ENCODE assay signal across 15 cellular contexts in the genomic region with DNA sequence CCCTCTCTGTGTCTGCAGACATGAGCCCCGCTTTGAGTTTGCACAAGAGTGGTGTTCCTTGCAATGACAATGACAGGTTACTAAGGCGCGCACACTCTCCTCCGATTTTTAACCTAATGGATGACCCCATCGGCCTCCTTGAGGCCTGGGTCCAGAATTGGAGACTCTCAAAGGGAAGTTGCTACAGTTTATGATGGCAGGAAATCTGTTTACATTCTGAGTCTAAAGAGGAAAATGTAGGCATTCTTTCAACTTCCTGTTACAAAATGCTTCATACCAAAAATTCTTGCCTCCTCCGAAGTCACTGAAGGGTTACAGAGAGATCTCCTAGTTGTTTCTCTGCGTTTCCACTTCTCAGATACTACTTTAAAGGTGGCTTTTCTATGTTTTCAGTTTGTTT.
DNase-seq lines count a peak whose midpoint lies in the region; ATAC-seq and TF ChIP-seq lines count a peak whose summit lies in the region.
"Had no signal": no experiment of that assay in that cellular context is flagged by ENCODE, and none has a peak within 500 bp of the region (broad histone marks: within the 10 kb centered on the region; RNA-seq: fewer than 3 reads in every experiment).

No MANE protein-coding gene starts in this region.

- H3K27ac ChIP-seq in SK-N-MC: peak overlapping the region; percentile 82
- H3K27ac ChIP-seq in smooth muscle cell (ENCODE audit: low read depth): no peak overlapping the region
- H3K27ac ChIP-seq: dorsolateral prefrontal cortex, left lung, skin epidermis had no signal

- H3K36me3 Mint-ChIP-seq in effector memory CD8-positive, alpha-beta T cell (ENCODE audit: insufficient read depth): peaks cover 4% of the 10 kb centered on the region

- H3K27me3 Mint-ChIP-seq in effector memory CD8-positive, alpha-beta T cell: peaks cover 59 to 71% of the 10 kb centered on the region in 2 donors

- peak overlapping the region; percentile 55 for H3K9ac ChIP-seq in SK-N-MC (ENCODE audit: insufficient read length)
- no peak overlapping the region for H3K9ac ChIP-seq in smooth muscle cell (ENCODE audit: low read depth)

- no peak overlapping the region for H3K27ac Mint-ChIP-seq in effector memory CD8-positive, alpha-beta T cell

- WGBS in smooth muscle cell (ENCODE audit: low lambda C conversion rate): 65% methylated on average over 7 of the region's 7 CpGs

- no peak overlapping the region for H2AFZ ChIP-seq in smooth muscle cell (ENCODE audit: low read depth)

- peaks cover 16% of the 10 kb centered on the region for H3K4me1 ChIP-seq in smooth muscle cell (ENCODE audit: low read depth)

- H3K36me3 ChIP-seq in SK-N-MC (ENCODE audit: insufficient read depth, low read length) (no peaks in the 10 kb centered on the region), smooth muscle cell (ENCODE audit: low read depth) (no peaks in the 10 kb centered on the region)
- H3K36me3 ChIP-seq: left lung had no signal

- DNase-seq in GM04503 (ENCODE audit: low read depth) (peak; percentile 41), SK-N-MC (ENCODE audit: low read depth, low spot score) (no peak), fibroblast of the conjunctiva (ENCODE audit: low read depth) (peak; percentile 23), smooth muscle cell (lab: John Stamatoyannopoulos, UW; ENCODE audit: unreplicated experiment) (no peak), NCI-H446 (lab: John Stamatoyannopoulos, UW) (no peak)
- no peak for DNase-seq in effector memory CD8-positive, alpha-beta T cell
- DNase-seq: activated CD4-positive, alpha-beta T cell treated with anti-CD3 and anti-CD28 coated beads, Interleukin-2, amount 50 U/mL, for 1 hour; dorsolateral prefrontal cortex; left lung; NCI-H1105; NCI-H524; substantia nigra had no signal

- peaks cover 12% of the 10 kb centered on the region for H3F3A ChIP-seq in smooth muscle cell (ENCODE audit: low read depth)

- peak overlapping the region; percentile 21 for H3K4me3 ChIP-seq in SK-N-MC
- no peak overlapping the region for H3K4me3 ChIP-seq in smooth muscle cell
- H3K4me3 ChIP-seq: dorsolateral prefrontal cortex, left lung, skin epidermis had no signal

- peaks cover 8 to 13% of the 10 kb centered on the region in 2 donors for H3K4me1 Mint-ChIP-seq in effector memory CD8-positive, alpha-beta T cell (ENCODE audit: low read depth in 2 of 2)

- H3K4me3 Mint-ChIP-seq in effector memory CD8-positive, alpha-beta T cell: no peak overlapping the region
- H3K4me3 Mint-ChIP-seq: neural crest cell had no signal

- no peak for TF ChIP-seq CTCF in smooth muscle cell (IDR thresholded peaks at IDR 0.05; ENCODE audit: borderline replicate concordance, insufficient read depth, poor library complexity, severe bottlenecking)

- no peaks in the 10 kb centered on the region for H4K20me1 ChIP-seq in smooth muscle cell (ENCODE audit: low read depth)

- H3K27me3 ChIP-seq in smooth muscle cell (ENCODE audit: low read depth): no peaks in the 10 kb centered on the region

- H3K9me3 ChIP-seq in SK-N-MC (ENCODE audit: low read depth, low read length) (0 out of 2 replicates have a peak, but pooled peaks cover 3% of the 10 kb centered on the region), smooth muscle cell (replicated peaks; ENCODE audit: low read depth) (no peaks in the 10 kb centered on the region)
- H3K9me3 ChIP-seq: left lung had no signal

- ATAC-seq in HG03469 (IDR thresholded peaks at IDR 0.05; ENCODE audit: unreplicated experiment): no peak
- ATAC-seq in effector memory CD8-positive, alpha-beta T cell (replicated peaks): no peak
- ATAC-seq: left lung had no signal

- H3K4me2 ChIP-seq in smooth muscle cell: peak overlapping the region; percentile 1

- H3K9me3 Mint-ChIP-seq in effector memory CD8-positive, alpha-beta T cell: peaks cover 0 to 4% of the 10 kb centered on the region in 2 donors

- no peaks in the 10 kb centered on the region for H3K79me2 ChIP-seq in smooth muscle cell (ENCODE audit: low read depth)

Comparison
In these comparisons a context has a peak if more than half of its experiments do, and no peak if none do; other contexts are left out.
1. DNase-seq: peak in GM04503 (single experiment) and fibroblast of the conjunctiva (single experiment); none in SK-N-MC (single experiment), smooth muscle cell (single experiment), NCI-H446 (0 of 2) and effector memory CD8-positive, alpha-beta T cell (0 of 3).